1 cellular context compared by ENCODE assay signal in genomic region chr2:100108648-100109020, GRCh38. TPM values are rescaled to one million over a fixed set of nuclear protein-coding genes. Genes with fewer than 3 reads are reported as not detected.
"Had no signal": no experiment of that assay in that cellular context is flagged by ENCODE, and none has a peak within 500 bp of the region (broad histone marks: within the 10 kb centered on the region; RNA-seq: fewer than 3 reads in every experiment).

No MANE protein-coding gene starts in this region.

RNA-seq across cellular contexts. Expression of gene AFF3, which starts 33.8 kb away (rescaled TPM):
- polyA plus RNA-seq: K562 had no signal
